ENCODE assay signal across 21 cellular contexts in genomic region chr16:66225696-66226095, GRCh38.
"Had no signal": no experiment of that assay in that cellular context is flagged by ENCODE, and none has a peak within 500 bp of the region (broad histone marks: within the 10 kb centered on the region; RNA-seq: fewer than 3 reads in every experiment).

No MANE protein-coding gene starts in this region.

- H3K9me3 ChIP-seq: esophagus squamous epithelium, gastrocnemius medialis, heart right ventricle, left lung, lower lobe of right lung, mucosa of descending colon had no signal

- ATAC-seq: esophagus mucosa, gastrocnemius medialis, left lung, lower lobe of right lung, mucosa of descending colon had no signal

- H3K27me3 ChIP-seq: dorsolateral prefrontal cortex, gastrocnemius medialis, left lung had no signal

- H3K36me3 ChIP-seq: esophagus squamous epithelium, gastrocnemius medialis, heart right ventricle, left lung, lower lobe of right lung had no signal

- H3K27ac ChIP-seq: coronary artery, dorsolateral prefrontal cortex, epithelial cell of prostate, esophagus squamous epithelium, gastrocnemius medialis, heart right ventricle, left lung, lower lobe of right lung had no signal

- H3K4me1 ChIP-seq: esophagus squamous epithelium, gastrocnemius medialis, lower lobe of right lung had no signal

- DNase-seq: dermis blood vessel endothelial cell; dorsolateral prefrontal cortex; effector CD4-positive, alpha-beta T cell; effector memory CD4-positive, alpha-beta T cell; erythroblast; esophagus squamous epithelium; foreskin fibroblast; foreskin melanocyte; gastrocnemius medialis; glutamatergic neuron; heart right ventricle; hippocampal formation; left cardiac atrium; left lung; left ventricle myocardium superior; lower lobe of right lung; mesenchymal stem cell; mucosa of descending colon had no signal

- H3K4me3 ChIP-seq: coronary artery, dorsolateral prefrontal cortex, esophagus squamous epithelium, gastrocnemius medialis, heart right ventricle, left lung, lower lobe of right lung, mucosa of descending colon had no signal
